ENCODE assay signal across 17 cellular contexts in genomic region chr17:76193616-76194015, GRCh38. TPM values are rescaled to one million over a fixed set of nuclear protein-coding genes. Genes with fewer than 3 reads are reported as not detected.
DNase-seq lines count a peak whose midpoint lies in the region; ATAC-seq and TF ChIP-seq lines count a peak whose summit lies in the region.
"Had no signal": no experiment of that assay in that cellular context is flagged by ENCODE, and none has a peak within 500 bp of the region (broad histone marks: within the 10 kb centered on the region; RNA-seq: fewer than 3 reads in every experiment).

No MANE protein-coding gene starts in this region.

- H3K27ac Mint-ChIP-seq in activated CD4-positive, alpha-beta T cell treated with anti-CD3 and anti-CD28 coated beads for 36 hours, result peak overlapping the region; percentile 96
- H3K27ac Mint-ChIP-seq in T-helper 1 cell treated with Interleukin-12 subunit alpha and Interleukin-12 subunit beta and Interleukin-4 antibody, amounts not matched to agents 30 μg/mL and 1 μg/mL, for 36 hours, result peak overlapping the region; percentile 99
- H3K27ac Mint-ChIP-seq in activated naive CD4-positive, alpha-beta T cell treated with anti-CD3 and anti-CD28 coated beads, Interleukin-2, amount 50 U/mL, for 24 hours, result peak overlapping the region; percentile 98
- H3K27ac Mint-ChIP-seq in progenitor cell of endocrine pancreas (peak overlapping the region; percentile 71), chondrocyte (ENCODE audit: unreplicated experiment) (no peak overlapping the region)
- H3K27ac Mint-ChIP-seq: nephron had no signal

- peaks cover 84% of the 10 kb centered on the region for H3K4me1 Mint-ChIP-seq in activated CD4-positive, alpha-beta T cell treated with anti-CD3 and anti-CD28 coated beads for 36 hours
- H3K4me1 Mint-ChIP-seq in T-helper 1 cell treated with Interleukin-12 subunit alpha and Interleukin-12 subunit beta and Interleukin-4 antibody, amounts not matched to agents 30 μg/mL and 1 μg/mL, for 36 hours (ENCODE audit: low read depth), result peaks cover 65% of the 10 kb centered on the region
- H3K4me1 Mint-ChIP-seq in activated naive CD4-positive, alpha-beta T cell treated with anti-CD3 and anti-CD28 coated beads, Interleukin-2, amount 50 U/mL, for 24 hours, result peaks cover 84% of the 10 kb centered on the region
- H3K4me1 Mint-ChIP-seq in progenitor cell of endocrine pancreas (ENCODE audit: low read depth) (peaks cover 21% of the 10 kb centered on the region), chondrocyte (ENCODE audit: low read depth) (no peaks in the 10 kb centered on the region)
- H3K4me1 Mint-ChIP-seq: nephron had no signal

- peak; percentile 54 for DNase-seq in activated CD4-positive, alpha-beta T cell treated with anti-CD3 and anti-CD28 coated beads for 36 hours
- DNase-seq in activated CD4-positive, alpha-beta T cell treated with anti-CD3 and anti-CD28 coated beads for 4 hours, result no peak
- DNase-seq in progenitor cell of endocrine pancreas (ENCODE audit: low spot score, unreplicated experiment) (no peak), chondrocyte (ENCODE audit: low spot score) (no peak), OCI-M2 (lab: John Stamatoyannopoulos, UW; ENCODE audit: unreplicated experiment) (no peak)
- DNase-seq: lower lobe of right lung; NCI-H1048; NCI-H2227 treated with DMSO at 0.1 percent for 48 hours; right lobe of liver; stimulated activated CD4-positive, alpha-beta T cell treated with anti-CD3 and anti-CD28 coated beads, Interleukin-4, amount 100 ng/mL, for 1 hour had no signal

- no peaks in the 10 kb centered on the region for H3K9me3 Mint-ChIP-seq in activated CD4-positive, alpha-beta T cell treated with anti-CD3 and anti-CD28 coated beads for 36 hours (ENCODE audit: low read depth)
- no peaks in the 10 kb centered on the region for H3K9me3 Mint-ChIP-seq in T-helper 1 cell treated with Interleukin-12 subunit alpha and Interleukin-12 subunit beta and Interleukin-4 antibody, amounts not matched to agents 30 μg/mL and 1 μg/mL, for 36 hours
- H3K9me3 Mint-ChIP-seq in activated naive CD4-positive, alpha-beta T cell treated with anti-CD3 and anti-CD28 coated beads, Interleukin-2, amount 50 U/mL, for 24 hours, result no peaks in the 10 kb centered on the region
- H3K9me3 Mint-ChIP-seq in progenitor cell of endocrine pancreas (ENCODE audit: low read depth), result no peaks in the 10 kb centered on the region
- H3K9me3 Mint-ChIP-seq in chondrocyte (ENCODE audit: low read depth), result no peaks in the 10 kb centered on the region
- H3K9me3 Mint-ChIP-seq: brain, nephron had no signal

- no peak for ATAC-seq in activated CD4-positive, alpha-beta T cell treated with anti-CD3 and anti-CD28 coated beads for 36 hours
- no peak for ATAC-seq in HG02938 (IDR thresholded peaks at IDR 0.05; ENCODE audit: unreplicated experiment)
- ATAC-seq: lower lobe of right lung, right lobe of liver had no signal

- TF ChIP-seq CTCF in progenitor cell of endocrine pancreas (IDR thresholded peaks at IDR 0.05; ENCODE audit: unreplicated experiment), result no peak
- no peak for TF ChIP-seq CTCF in chondrocyte (IDR thresholded peaks at IDR 0.05)

- CTCF ChIA-PET in activated CD4-positive, alpha-beta T cell treated with anti-CD3 and anti-CD28 coated beads for 36 hours (lab: Charles Lee), result interaction anchor here (0.7 to 5.6 kb wide), 5 partner anchors 13 to 85 kb away, joined by 3 to 87 read pairs (median 4); no protein-coding TSS in a partner anchor

- peaks cover 32% of the 10 kb centered on the region for H3K36me3 Mint-ChIP-seq in activated CD4-positive, alpha-beta T cell treated with anti-CD3 and anti-CD28 coated beads for 36 hours (ENCODE audit: low read depth)
- H3K36me3 Mint-ChIP-seq in T-helper 1 cell treated with Interleukin-12 subunit alpha and Interleukin-12 subunit beta and Interleukin-4 antibody, amounts not matched to agents 30 μg/mL and 1 μg/mL, for 36 hours (ENCODE audit: low read depth), result peaks cover 50% of the 10 kb centered on the region
- peaks cover 13% of the 10 kb centered on the region for H3K36me3 Mint-ChIP-seq in activated naive CD4-positive, alpha-beta T cell treated with anti-CD3 and anti-CD28 coated beads, Interleukin-2, amount 50 U/mL, for 24 hours
- peaks cover 4% of the 10 kb centered on the region for H3K36me3 Mint-ChIP-seq in progenitor cell of endocrine pancreas (ENCODE audit: insufficient read depth)
- no peaks in the 10 kb centered on the region for H3K36me3 Mint-ChIP-seq in chondrocyte (ENCODE audit: low read depth)

- H3K4me3 Mint-ChIP-seq in activated CD4-positive, alpha-beta T cell treated with anti-CD3 and anti-CD28 coated beads for 36 hours, result peak overlapping the region; percentile 61
- H3K4me3 Mint-ChIP-seq in T-helper 1 cell treated with Interleukin-12 subunit alpha and Interleukin-12 subunit beta and Interleukin-4 antibody, amounts not matched to agents 30 μg/mL and 1 μg/mL, for 36 hours, result peak overlapping the region; percentile 77
- peak overlapping the region; percentile 79 for H3K4me3 Mint-ChIP-seq in activated naive CD4-positive, alpha-beta T cell treated with anti-CD3 and anti-CD28 coated beads, Interleukin-2, amount 50 U/mL, for 24 hours
- H3K4me3 Mint-ChIP-seq in progenitor cell of endocrine pancreas (ENCODE audit: low read depth), result no peak overlapping the region
- H3K4me3 Mint-ChIP-seq in chondrocyte (ENCODE audit: unreplicated experiment), result no peak overlapping the region
- H3K4me3 Mint-ChIP-seq: brain, nephron had no signal

- POLR2A ChIA-PET in activated CD4-positive, alpha-beta T cell treated with anti-CD3 and anti-CD28 coated beads for 36 hours (lab: Charles Lee), result interaction anchor here (1.2 to 3.1 kb wide), 4 partner anchors 71 to 78 kb away, joined by 10 to 29 read pairs (median 20); partner anchors contain the start of gene UBALD2

- H3K27me3 Mint-ChIP-seq in activated CD4-positive, alpha-beta T cell treated with anti-CD3 and anti-CD28 coated beads for 36 hours, result no peaks in the 10 kb centered on the region
- no peaks in the 10 kb centered on the region for H3K27me3 Mint-ChIP-seq in T-helper 1 cell treated with Interleukin-12 subunit alpha and Interleukin-12 subunit beta and Interleukin-4 antibody, amounts not matched to agents 30 μg/mL and 1 μg/mL, for 36 hours (ENCODE audit: low read depth)
- H3K27me3 Mint-ChIP-seq in activated naive CD4-positive, alpha-beta T cell treated with anti-CD3 and anti-CD28 coated beads, Interleukin-2, amount 50 U/mL, for 24 hours, result no peaks in the 10 kb centered on the region
- H3K27me3 Mint-ChIP-seq in progenitor cell of endocrine pancreas (no peaks in the 10 kb centered on the region), chondrocyte (ENCODE audit: low read depth) (no peaks in the 10 kb centered on the region)
- H3K27me3 Mint-ChIP-seq: brain had no signal

- intact Hi-C loops in activated CD4-positive, alpha-beta T cell treated with anti-CD3 and anti-CD28 coated beads for 36 hours (cut with DNase I, micrococcal nuclease), result loop anchor here in 1 of 2 experiments (5.0 kb wide), 2 partner anchors 411 to 544 kb away; partner anchors contain the start of genes MFSD11, SRSF2 and UNK

RNA-seq across cellular contexts. Expression of gene RNF157, which starts 46.7 kb away (rescaled TPM):
- 10 to 100 TPM; 24.0 to 39.4 TPM for total RNA-seq in activated CD4-positive, alpha-beta T cell treated with anti-CD3 and anti-CD28 coated beads for 36 hours
- total RNA-seq in progenitor cell of endocrine pancreas, result 43.5 and 45.9 TPM in 2 replicates
- 1.1 to 1.5 TPM (median 1.4 TPM) in 3 replicates for total RNA-seq in chondrocyte

RNA-seq across cellular contexts. Expression of gene FOXJ1, which starts 52.6 kb away (rescaled TPM):
- total RNA-seq in activated CD4-positive, alpha-beta T cell treated with anti-CD3 and anti-CD28 coated beads for 36 hours, result under 1 TPM; 0.47 to 0.53 TPM
- total RNA-seq in progenitor cell of endocrine pancreas (18.6 and 19.0 TPM in 2 replicates), chondrocyte (0.12 TPM in 1 of 3 replicates, not detected in the others)
- total RNA-seq: A172, SK-MEL-5 had no signal

Comparison
In these comparisons a context has a peak if more than half of its experiments do, and no peak if none do; other contexts are left out.
1. H3K4me3 Mint-ChIP-seq: peak in activated CD4-positive, alpha-beta T cell treated with anti-CD3 and anti-CD28 coated beads for 36 hours (single experiment), T-helper 1 cell treated with Interleukin-12 subunit alpha and Interleukin-12 subunit beta and Interleukin-4 antibody, amounts not matched to agents 30 μg/mL and 1 μg/mL, for 36 hours (single experiment) and activated naive CD4-positive, alpha-beta T cell treated with anti-CD3 and anti-CD28 coated beads, Interleukin-2, amount 50 U/mL, for 24 hours (single experiment); none in progenitor cell of endocrine pancreas (single experiment) and chondrocyte (single experiment).
2. RNA of gene RNF157, which starts 46.7 kb away (total RNA-seq): 43.5 to 45.9 TPM in progenitor cell of endocrine pancreas and 24.0 to 39.4 TPM in activated CD4-positive, alpha-beta T cell treated with anti-CD3 and anti-CD28 coated beads for 36 hours; 1.1 to 1.5 TPM in chondrocyte; every median in the first group is over 10 times any median in the second.
3. RNA of gene FOXJ1, which starts 52.6 kb away (total RNA-seq): 18.6 to 19.0 TPM in progenitor cell of endocrine pancreas; 0.47 to 0.53 TPM in activated CD4-positive, alpha-beta T cell treated with anti-CD3 and anti-CD28 coated beads for 36 hours and 0.12 TPM in chondrocyte; every median in the first group is over 10 times any median in the second.